ENCODE assay signal across 35 cellular contexts in the genomic region with DNA sequence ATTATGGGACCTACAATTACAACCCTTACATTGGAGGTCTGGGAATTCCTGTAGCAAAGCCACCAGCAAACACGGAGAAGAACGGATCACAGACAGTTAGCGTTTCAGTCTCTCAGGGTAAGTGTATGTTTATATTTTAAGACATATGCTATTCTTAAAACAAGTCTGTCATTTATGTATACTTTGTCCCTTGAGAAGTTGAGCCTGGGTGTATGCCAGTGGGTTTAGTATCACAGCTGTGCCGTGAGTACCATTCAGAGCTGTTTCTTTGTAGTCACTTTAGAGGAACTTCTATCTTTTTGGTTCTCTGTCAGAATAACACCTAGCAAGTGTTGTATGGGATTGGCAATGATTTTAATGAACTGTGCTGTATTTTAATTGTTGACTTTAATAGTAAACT.
"Had no signal": no experiment of that assay in that cellular context is flagged by ENCODE, and none has a peak within 500 bp of the region (broad histone marks: within the 10 kb centered on the region; RNA-seq: fewer than 3 reads in every experiment).

No MANE protein-coding gene starts in this region.

- H3K4me3 ChIP-seq: adrenal gland, body of pancreas, coronary artery, dorsolateral prefrontal cortex, gastrocnemius medialis had no signal

- H3K9me3 ChIP-seq: adrenal gland, body of pancreas, gastrocnemius medialis had no signal

- H3K9me3 Mint-ChIP-seq: activated CD4-positive, alpha-beta memory T cell treated with anti-CD3 and anti-CD28 coated beads for 36 hours; activated CD4-positive, alpha-beta T cell treated with anti-CD3 and anti-CD28 coated beads, Interleukin-2, amount 10 ng/mL, durations not matched to agents 24 days and 14 days; activated naive CD4-positive, alpha-beta T cell treated with anti-CD3 and anti-CD28 coated beads for 36 hours; activated naive CD4-positive, alpha-beta T cell treated with anti-CD3 and anti-CD28 coated beads, Interleukin-2, amount 50 U/mL, for 24 hours; activated naive CD8-positive, alpha-beta T cell treated with anti-CD3 and anti-CD28 coated beads for 36 hours; activated naive CD8-positive, alpha-beta T cell treated with anti-CD3 and anti-CD28 coated beads, Interleukin-2, amount 50 U/mL, for 24 hours; activated T-helper 1 cell treated with anti-CD3 and anti-CD28 coated beads, Interleukin-12 subunit alpha, Interleukin-12 subunit beta, Interleukin-2, Interleukin-4 antibody, amounts not matched to agents 30 ng/mL and 10 ng/mL and 1 ng/mL, durations not matched to agents 14 hours and 24 hours and 36 hours; activated T-helper 2 cell treated with anti-CD3 and anti-CD28 coated beads, Interferon-gamma antibody, Interleukin-2, Interleukin-4, amounts not matched to agents 10 μg/mL and 5 μg/mL and 100 μg/mL, durations not matched to agents 14 hours and 24 hours and 36 hours; dendritic cell treated with granulocyte-macrophage colony-stimulating factor and Interleukin-4, amounts not matched to agents 40 ng/mL and 50 ng/mL, for 4 days; endodermal cell; T-helper 2 cell treated with Interferon-gamma antibody and Interleukin-4, amounts not matched to agents 5 μg/mL and 100 μg/mL, for 36 hours had no signal

- H3K27me3 ChIP-seq: adrenal gland, body of pancreas, dorsolateral prefrontal cortex, foreskin keratinocyte, gastrocnemius medialis had no signal

- H3K4me1 ChIP-seq: body of pancreas, gastrocnemius medialis had no signal

- H3K4me1 Mint-ChIP-seq: activated naive CD4-positive, alpha-beta T cell treated with anti-CD3 and anti-CD28 coated beads, Interleukin-2, amount 50 U/mL, for 24 hours; endodermal cell had no signal

- H3K27ac ChIP-seq: adrenal gland, body of pancreas, coronary artery, foreskin keratinocyte had no signal

- H3K4me3 Mint-ChIP-seq: activated CD4-positive, alpha-beta memory T cell treated with anti-CD3 and anti-CD28 coated beads for 36 hours; activated CD4-positive, alpha-beta T cell treated with anti-CD3 and anti-CD28 coated beads for 36 hours; activated CD4-positive, alpha-beta T cell treated with anti-CD3 and anti-CD28 coated beads, Interleukin-2, amount 10 ng/mL, durations not matched to agents 24 days and 14 days; activated CD8-positive, alpha-beta memory T cell treated with anti-CD3 and anti-CD28 coated beads, Interleukin-2, amount 10 ng/mL, durations not matched to agents 7 days and 5 days; activated CD8-positive, alpha-beta T cell treated with anti-CD3 and anti-CD28 coated beads, Interleukin-2, amount 10 ng/mL, durations not matched to agents 7 days and 5 days; activated naive CD4-positive, alpha-beta T cell treated with anti-CD3 and anti-CD28 coated beads for 36 hours; activated naive CD4-positive, alpha-beta T cell treated with anti-CD3 and anti-CD28 coated beads, Interleukin-2, amount 50 U/mL, for 24 hours; activated naive CD8-positive, alpha-beta T cell treated with anti-CD3 and anti-CD28 coated beads for 36 hours; activated naive CD8-positive, alpha-beta T cell treated with anti-CD3 and anti-CD28 coated beads, Interleukin-2, amount 50 U/mL, for 24 hours; activated T-helper 1 cell treated with anti-CD3 and anti-CD28 coated beads, Interleukin-12 subunit alpha, Interleukin-12 subunit beta, Interleukin-2, Interleukin-4 antibody, amounts not matched to agents 30 ng/mL and 10 ng/mL and 1 ng/mL, durations not matched to agents 14 hours and 24 hours and 36 hours; dendritic cell treated with granulocyte-macrophage colony-stimulating factor and Interleukin-4, amounts not matched to agents 40 ng/mL and 50 ng/mL, for 4 days; endodermal cell; T-helper 17 cell; T-helper 2 cell treated with Interferon-gamma antibody and Interleukin-4, amounts not matched to agents 5 μg/mL and 100 μg/mL, for 36 hours had no signal

- DNase-seq: activated CD4-positive, alpha-beta memory T cell treated with anti-CD3 and anti-CD28 coated beads for 36 hours; activated CD4-positive, alpha-beta T cell treated with anti-CD3 and anti-CD28 coated beads for 36 hours; activated CD4-positive, alpha-beta T cell treated with anti-CD3 and anti-CD28 coated beads, Interleukin-2, amount 10 ng/mL, durations not matched to agents 24 days and 14 days; activated CD4-positive, CD25-positive, alpha-beta regulatory T cell; activated CD4-positive, CD25-positive, alpha-beta regulatory T cell treated with anti-CD3 and anti-CD28 coated beads, Interleukin-2, amount 50 U/mL, for 72 hours; activated CD8-positive, alpha-beta memory T cell treated with anti-CD3 and anti-CD28 coated beads, Interleukin-2, amount 10 ng/mL, durations not matched to agents 7 days and 5 days; activated CD8-positive, alpha-beta memory T cell treated with anti-CD3 and anti-CD28 coated beads, Interleukin-2, amount 50 U/mL, for 4 hours; activated CD8-positive, alpha-beta T cell treated with anti-CD3 and anti-CD28 coated beads, Interleukin-2, amount 10 ng/mL, durations not matched to agents 7 days and 5 days; activated effector memory CD4-positive, alpha-beta T cell treated with anti-CD3 and anti-CD28 coated beads, Interleukin-2, amount 50 U/mL, for 16 hours; activated naive CD4-positive, alpha-beta T cell treated with anti-CD3 and anti-CD28 coated beads for 36 hours; activated naive CD8-positive, alpha-beta T cell treated with anti-CD3 and anti-CD28 coated beads for 36 hours; activated naive CD8-positive, alpha-beta T cell treated with anti-CD3 and anti-CD28 coated beads, Interleukin-2, amount 50 U/mL, for 24 hours; activated T-cell treated with anti-CD3 and anti-CD28 coated beads, Interleukin-2, amount 50 U/mL, for 1 hour; activated T-cell treated with anti-CD3 and anti-CD28 coated beads, Interleukin-2, amount 50 U/mL, for 48 hours; adrenal gland; amygdala; aorta; body of pancreas; caudate nucleus; cerebellar nuclear complex; effector memory CD4-positive, alpha-beta T cell; endodermal cell; foreskin keratinocyte; gastrocnemius medialis; glutamatergic neuron; T-helper 1 cell; T-helper 17 cell had no signal

- H3K27ac Mint-ChIP-seq: activated CD4-positive, alpha-beta memory T cell treated with anti-CD3 and anti-CD28 coated beads for 36 hours; activated CD4-positive, alpha-beta T cell treated with anti-CD3 and anti-CD28 coated beads for 36 hours; activated CD4-positive, alpha-beta T cell treated with anti-CD3 and anti-CD28 coated beads, Interleukin-2, amount 10 ng/mL, durations not matched to agents 24 days and 14 days; activated CD8-positive, alpha-beta memory T cell treated with anti-CD3 and anti-CD28 coated beads, Interleukin-2, amount 10 ng/mL, durations not matched to agents 7 days and 5 days; activated CD8-positive, alpha-beta T cell treated with anti-CD3 and anti-CD28 coated beads, Interleukin-2, amount 10 ng/mL, durations not matched to agents 7 days and 5 days; activated naive CD4-positive, alpha-beta T cell treated with anti-CD3 and anti-CD28 coated beads for 36 hours; activated naive CD4-positive, alpha-beta T cell treated with anti-CD3 and anti-CD28 coated beads, Interleukin-2, amount 50 U/mL, for 24 hours; activated naive CD8-positive, alpha-beta T cell treated with anti-CD3 and anti-CD28 coated beads for 36 hours; activated naive CD8-positive, alpha-beta T cell treated with anti-CD3 and anti-CD28 coated beads, Interleukin-2, amount 50 U/mL, for 24 hours; activated T-helper 1 cell treated with anti-CD3 and anti-CD28 coated beads, Interleukin-12 subunit alpha, Interleukin-12 subunit beta, Interleukin-2, Interleukin-4 antibody, amounts not matched to agents 30 ng/mL and 10 ng/mL and 1 ng/mL, durations not matched to agents 14 hours and 24 hours and 36 hours; activated T-helper 2 cell treated with anti-CD3 and anti-CD28 coated beads, Interferon-gamma antibody, Interleukin-2, Interleukin-4, amounts not matched to agents 10 μg/mL and 5 μg/mL and 100 μg/mL, durations not matched to agents 14 hours and 24 hours and 36 hours; dendritic cell treated with granulocyte-macrophage colony-stimulating factor and Interleukin-4, amounts not matched to agents 40 ng/mL and 50 ng/mL, for 4 days; endodermal cell; T-helper 17 cell; T-helper 2 cell treated with Interferon-gamma antibody and Interleukin-4, amounts not matched to agents 5 μg/mL and 100 μg/mL, for 36 hours had no signal

- ATAC-seq: activated CD4-positive, alpha-beta T cell treated with anti-CD3 and anti-CD28 coated beads for 36 hours; activated CD8-positive, alpha-beta memory T cell treated with anti-CD3 and anti-CD28 coated beads, Interleukin-2, amount 10 ng/mL, durations not matched to agents 7 days and 5 days; activated CD8-positive, alpha-beta T cell treated with anti-CD3 and anti-CD28 coated beads, Interleukin-2, amount 10 ng/mL, durations not matched to agents 7 days and 5 days; activated naive CD8-positive, alpha-beta T cell treated with anti-CD3 and anti-CD28 coated beads, Interleukin-2, amount 50 U/mL, for 24 hours; body of pancreas; esophagus mucosa; foreskin keratinocyte; gastrocnemius medialis; T-helper 17 cell had no signal

- H3K27me3 Mint-ChIP-seq: activated CD4-positive, alpha-beta memory T cell treated with anti-CD3 and anti-CD28 coated beads for 36 hours; activated CD4-positive, alpha-beta T cell treated with anti-CD3 and anti-CD28 coated beads for 36 hours; activated CD4-positive, alpha-beta T cell treated with anti-CD3 and anti-CD28 coated beads, Interleukin-2, amount 10 ng/mL, durations not matched to agents 24 days and 14 days; activated CD8-positive, alpha-beta memory T cell treated with anti-CD3 and anti-CD28 coated beads, Interleukin-2, amount 10 ng/mL, durations not matched to agents 7 days and 5 days; activated naive CD4-positive, alpha-beta T cell treated with anti-CD3 and anti-CD28 coated beads, Interleukin-2, amount 50 U/mL, for 24 hours; activated naive CD8-positive, alpha-beta T cell treated with anti-CD3 and anti-CD28 coated beads for 36 hours; activated naive CD8-positive, alpha-beta T cell treated with anti-CD3 and anti-CD28 coated beads, Interleukin-2, amount 50 U/mL, for 24 hours; dendritic cell treated with granulocyte-macrophage colony-stimulating factor and Interleukin-4, amounts not matched to agents 40 ng/mL and 50 ng/mL, for 4 days; T-helper 17 cell had no signal
